In genomic region chr19:45879971-45880370, GRCh38 we compare ENCODE assay signal across 25 cellular contexts. TPM values are rescaled to one million over a fixed set of nuclear protein-coding genes. Genes with fewer than 3 reads are reported as not detected.
DNase-seq lines count a peak whose midpoint lies in the region; ATAC-seq, FAIRE-seq and TF ChIP-seq lines count a peak whose summit lies in the region.
"Had no signal": no experiment of that assay in that cellular context is flagged by ENCODE, and none has a peak within 500 bp of the region (broad histone marks: within the 10 kb centered on the region; RNA-seq: fewer than 3 reads in every experiment).

No MANE protein-coding gene starts in this region.

- H3K9me3 Mint-ChIP-seq in endodermal cell, result no peaks in the 10 kb centered on the region
- H3K9me3 Mint-ChIP-seq: CD4-positive, alpha-beta T cell had no signal

- ATAC-seq in HepG2, result no peak
- ATAC-seq in GM19324 (IDR thresholded peaks at IDR 0.05; ENCODE audit: low FRiP score, unreplicated experiment), result no peak
- ATAC-seq: SK-N-SH treated with all-trans-retinoic acid at 6 μM for 48 hours had no signal

- H3K27ac ChIP-seq in liver (ENCODE audit: low read depth in 1 of 2, low read length in 2 of 2) (peak overlapping the region; percentile 48 to 92), HepG2 (ENCODE audit: extremely low read length, insufficient read depth, low read length) (no peak overlapping the region), endodermal cell (ENCODE audit: low read depth, low read length) (no peak overlapping the region), osteoblast (ENCODE audit: low read depth, low read length) (no peak overlapping the region)
- H3K27ac ChIP-seq: GM23248, HL-60 had no signal

- no TSS peak for BruUV-seq in HepG2 (replicated peaks; lab: Mats Ljungman, UMichigan)

- H3K27ac Mint-ChIP-seq in endodermal cell, result peak overlapping the region; percentile 74
- H3K27ac Mint-ChIP-seq: CD4-positive, alpha-beta T cell had no signal

- POLR2A ChIA-PET in HepG2 (lab: Yijun Ruan, JAX), result interaction anchor here (0.7 to 10.3 kb wide), 3 partner anchors 12 to 63 kb away, joined by 3 to 388 read pairs (median 13); partner anchors contain the start of genes FOXA3 and SYMPK

- FAIRE-seq in HepG2 (lab: Jason Lieb, UNC), result no peak
- FAIRE-seq: A204.1, D721Med, GM18507, RCC 7860 had no signal

- TF ChIP-seq EP300 in HepG2 (IDR thresholded peaks at IDR 0.05; ENCODE audit: low read depth in 2 of 2, low read length in 2 of 2) (no peak), HepG2 (CRISPR knock-in tag; IDR thresholded peaks at IDR 0.05; ENCODE audit: borderline replicate concordance) (no peak)

- H3K27me3 Mint-ChIP-seq in endodermal cell (ENCODE audit: insufficient read depth), result no peaks in the 10 kb centered on the region

- H3K36me3 ChIP-seq in liver (ENCODE audit: control insufficient read depth in 4 of 4, insufficient read depth in 3 of 4, low read depth in 1 of 4, low read length in 3 of 4), result no peaks in the 10 kb centered on the region
- no peaks in the 10 kb centered on the region for H3K36me3 ChIP-seq in HepG2 (replicated peaks in 1 of 2; ENCODE audit: control insufficient read depth in 1 of 2, insufficient read depth in 2 of 2, low read length in 2 of 2)
- H3K36me3 ChIP-seq in endodermal cell (ENCODE audit: control insufficient read depth, insufficient read depth, low read length), result peaks cover 3% of the 10 kb centered on the region
- H3K36me3 ChIP-seq in osteoblast (ENCODE audit: insufficient read depth, low read length), result peaks cover 5% of the 10 kb centered on the region

- H3K4me1 ChIP-seq in liver (ENCODE audit: control insufficient read depth in 4 of 4, insufficient read depth in 4 of 4, low read length in 3 of 4), result peaks cover 24 to 73% (median 45%) of the 10 kb centered on the region in 4 donors
- peaks cover 89% of the 10 kb centered on the region for H3K4me1 ChIP-seq in HepG2 (ENCODE audit: insufficient read depth, low read length)
- peaks cover 13% of the 10 kb centered on the region for H3K4me1 ChIP-seq in endodermal cell (ENCODE audit: control insufficient read depth, insufficient read depth, low read length)
- peaks cover 15% of the 10 kb centered on the region for H3K4me1 ChIP-seq in osteoblast (ENCODE audit: insufficient read depth, low read length)

- intact Hi-C loops in HepG2 (cut with micrococcal nuclease; ENCODE audit: unreplicated experiment), result no loop called here

- no peaks in the 10 kb centered on the region for H3K9me3 ChIP-seq in liver (ENCODE audit: control insufficient read depth in 4 of 4, low read length in 3 of 4)
- H3K9me3 ChIP-seq in HepG2 (ENCODE audit: low read length), result no peaks in the 10 kb centered on the region
- H3K9me3 ChIP-seq in endodermal cell (ENCODE audit: control insufficient read depth, low read length), result no peaks in the 10 kb centered on the region
- H3K9me3 ChIP-seq in osteoblast (ENCODE audit: low read depth, low read length), result no peaks in the 10 kb centered on the region
- H3K9me3 ChIP-seq: BLaER1, HAP-1 had no signal

- no peaks in the 10 kb centered on the region for H3K36me3 Mint-ChIP-seq in endodermal cell (ENCODE audit: low read depth)

- H2AFZ ChIP-seq in HepG2 (ENCODE audit: low read length) (no peak overlapping the region), osteoblast (ENCODE audit: low read length) (no peak overlapping the region)
- H2AFZ ChIP-seq: GM23248 had no signal

- no peak for DNase-seq in HepG2 (ENCODE audit: low spot score)
- no peak for DNase-seq in endodermal cell
- DNase-seq in osteoblast (ENCODE audit: insufficient read length, low spot score, missing footprints), result peak; percentile 14
- no peak for DNase-seq in NCI-H774 (lab: John Stamatoyannopoulos, UW)
- DNase-seq in stimulated activated naive CD4-positive, alpha-beta T cell (lab: John Stamatoyannopoulos, UW), result no peak
- DNase-seq: CD4-positive, alpha-beta T cell; GM23248; Karpas-422; NCI-H1092 treated with DMSO at 0.1 percent for 48 hours; NCI-H1436; NCI-H187 treated with DMSO at 0.1 percent for 48 hours; NCI-H2171 treated with DMSO at 0.1 percent for 48 hours; NCI-H524; NCI-H748 treated with DMSO at 0.1 percent for 48 hours had no signal

- H3K9ac ChIP-seq in liver (ENCODE audit: low read depth in 1 of 2, low read length in 2 of 2), result no peak overlapping the region
- H3K9ac ChIP-seq in HepG2 (ENCODE audit: insufficient read depth, low read depth, low read length), result no peak overlapping the region
- H3K9ac ChIP-seq in endodermal cell (ENCODE audit: extremely low read depth, low read length, poor library complexity, severe bottlenecking), result no peak overlapping the region
- H3K9ac ChIP-seq: GM23248 had no signal

- TF ChIP-seq RAD21 in liver (IDR thresholded peaks at IDR 0.05) (no peak), HepG2 (CRISPR knock-in tag; IDR thresholded peaks at IDR 0.05) (no peak)

- TF ChIP-seq POLR2A in HepG2 (IDR thresholded peaks at IDR 0.05; ENCODE audit: insufficient read depth in 1 of 2, low read depth in 2 of 2, low read length in 2 of 2), result no peak

- H3K79me2 ChIP-seq in HepG2 (ENCODE audit: insufficient read depth, low read length) (peaks cover 17% of the 10 kb centered on the region), osteoblast (ENCODE audit: insufficient read depth, low read length) (peaks cover 14% of the 10 kb centered on the region)

- no peak overlapping the region for H3K4me2 ChIP-seq in HepG2 (ENCODE audit: low read depth, low read length)
- H3K4me2 ChIP-seq in osteoblast (ENCODE audit: insufficient read depth, low read length), result no peak overlapping the region

- H3K4me3 ChIP-seq in liver (ENCODE audit: low read depth in 1 of 3, low read length in 3 of 3) (no peak overlapping the region), HepG2 (replicated peaks in 1 of 3; ENCODE audit: insufficient read depth in 1 of 3, low read depth in 2 of 3, low read length in 3 of 3) (no peak overlapping the region), endodermal cell (ENCODE audit: low read length) (no peak overlapping the region), osteoblast (ENCODE audit: insufficient read depth, low read length) (no peak overlapping the region)
- H3K4me3 ChIP-seq: BLaER1, GM23248, HAP-1 had no signal

- H3K27me3 ChIP-seq in liver (ENCODE audit: control insufficient read depth in 4 of 4, insufficient read depth in 4 of 4, low read length in 3 of 4) (no peaks in the 10 kb centered on the region), HepG2 (ENCODE audit: control insufficient read depth in 1 of 2, insufficient read depth in 2 of 2, low read length in 2 of 2) (no peaks in the 10 kb centered on the region), endodermal cell (ENCODE audit: control insufficient read depth, insufficient read depth, low read length, poor library complexity, severe bottlenecking) (no peaks in the 10 kb centered on the region), osteoblast (ENCODE audit: insufficient read depth, low read length) (peaks cover 9% of the 10 kb centered on the region)
- H3K27me3 ChIP-seq: BLaER1 had no signal

- no peak overlapping the region for H3K4me3 Mint-ChIP-seq in endodermal cell
- H3K4me3 Mint-ChIP-seq: CD4-positive, alpha-beta T cell had no signal

- H3K4me1 Mint-ChIP-seq in endodermal cell, result peaks cover 50% of the 10 kb centered on the region

- H4K20me1 ChIP-seq in HepG2 (ENCODE audit: insufficient read depth, low read length) (no peaks in the 10 kb centered on the region), osteoblast (ENCODE audit: insufficient read depth, low read length) (peaks cover 20% of the 10 kb centered on the region)

- in situ Hi-C loops in HepG2 (cut with HindIII; ENCODE audit: extremely low pct_ligation_motif_present, low pct_unique_long_range_greater_than_20kb), result no loop called here

- 52% methylated on average over 2 of the region's 2 CpGs for WGBS in liver
- 83% methylated on average over 2 of the region's 2 CpGs for WGBS in HepG2 (ENCODE audit: low lambda C conversion rate)
- 92 to 95% methylated on average over 2 of the region's 2 CpGs for WGBS in endodermal cell (ENCODE audit: insufficient coverage in 1 of 2, insufficient read length in 1 of 2), 2 experiments

- CTCF ChIA-PET in HepG2 (lab: Yijun Ruan, JAX; ENCODE audit: low intra/inter-chr PET ratio, low total read pairs), result no interaction called here

- TF ChIP-seq CTCF in liver (IDR thresholded peaks at IDR 0.05; ENCODE audit: low read depth, low read length, missing input control) (no peak), HepG2 (CRISPR knock-in tag; IDR thresholded peaks at IDR 0.05) (no peak), endodermal cell (conservative IDR thresholded peaks at IDR 0.05) (no peak), osteoblast (IDR thresholded peaks at IDR 0.05; ENCODE audit: extremely low read depth, low read depth, low read length) (no peak)

RNA-seq across cellular contexts. Expression of gene IRF2BP1, which starts 6.0 kb away (rescaled TPM):
- total RNA-seq in liver (10 to 100 TPM; 16.5 to 16.8 TPM), HepG2 (2016; rRNA removed; fragmentation: Illumina TruSeq; extraction: Trizol) (9.7 and 14.3 TPM in 2 replicates), endodermal cell (10 to 100 TPM; 23.8 to 30.3 TPM), osteoblast (28.6 and 35.8 TPM in 2 replicates)
- polyA plus RNA-seq in liver (10 to 100 TPM in 1 of 2 donors, 1 to 10 TPM in 1; 4.9 to 16.3 TPM), HepG2 (2011; rRNA removed) (4.3 and 6.1 TPM in 2 replicates)
- 2.8 and 3.4 TPM in 2 replicates for total RNA-seq in HepG2 (2016; cell fraction: cytosol; rRNA removed; fragmentation: Illumina TruSeq; extraction: Trizol; ENCODE audit: low read depth)
- total RNA-seq in HepG2 (2016; cell fraction: insoluble cytoplasmic fraction; rRNA removed; fragmentation: Illumina TruSeq; extraction: Trizol), result 10.5 and 13.6 TPM in 2 replicates
- 8.1 and 9.5 TPM in 2 replicates for total RNA-seq in HepG2 (2016; cell fraction: membrane; rRNA removed; fragmentation: Illumina TruSeq; extraction: Trizol)
- 5.7 and 6.8 TPM in 2 replicates for total RNA-seq in HepG2 (2016; cell fraction: nucleus; rRNA removed; fragmentation: Illumina TruSeq; extraction: Trizol)
- 4.2 and 8.1 TPM in 2 replicates for polyA plus RNA-seq in HepG2 (2011; cell fraction: cytosol; rRNA removed)
- polyA plus RNA-seq in HepG2 (2011; cell fraction: nucleus; rRNA removed), result 6.3 and 6.9 TPM in 2 replicates
- 6.9 and 7.1 TPM in 2 replicates for polyA plus RNA-seq in HepG2 (2012)
- 2.7 TPM in 2 replicates for polyA plus RNA-seq in HepG2 (2016; cell fraction: cytosol; fragmentation: Illumina TruSeq; extraction: Trizol; ENCODE audit: low read depth)
- polyA plus RNA-seq in HepG2 (2016; cell fraction: insoluble cytoplasmic fraction; fragmentation: Illumina TruSeq; extraction: Trizol; ENCODE audit: low read depth), result 13.7 and 14.2 TPM in 2 replicates
- 5.9 and 6.5 TPM in 2 replicates for polyA plus RNA-seq in HepG2 (2016; cell fraction: membrane; fragmentation: Illumina TruSeq; extraction: Trizol; ENCODE audit: low read depth)
- 10.3 and 12.1 TPM in 2 replicates for polyA plus RNA-seq in HepG2 (2016; cell fraction: nucleus; fragmentation: Illumina TruSeq; extraction: Trizol; ENCODE audit: insufficient read depth, low read depth)
- 9.0 and 16.6 TPM in 2 replicates for polyA minus RNA-seq in HepG2 (2011; rRNA and poly(A)+ RNA removed; ENCODE audit: low replicate concordance)
- 10.0 and 10.9 TPM in 2 replicates for polyA minus RNA-seq in HepG2 (2011; cell fraction: cytosol; rRNA and poly(A)+ RNA removed)
- 5.2 and 7.0 TPM in 2 replicates for polyA minus RNA-seq in HepG2 (2011; cell fraction: nucleus; rRNA and poly(A)+ RNA removed)
- polyA plus RNA-seq in endodermal cell (2013, experiment 1 of 2), result 18.0 TPM
- polyA plus RNA-seq in endodermal cell (2013, experiment 2 of 2), result 18.3 TPM

RNA-seq across cellular contexts. Expression of gene FOXA3, which starts 15.8 kb away (rescaled TPM):
- total RNA-seq in liver (10 to 100 TPM; 12.3 to 30.8 TPM), HepG2 (2016; rRNA removed; fragmentation: Illumina TruSeq; extraction: Trizol) (27.6 and 29.8 TPM in 2 replicates), endodermal cell (10 to 100 TPM; 54.2 to 58.1 TPM), osteoblast (not detected in 2 replicates)
- polyA plus RNA-seq in liver (10 to 100 TPM; 11.5 to 37.1 TPM), HepG2 (2011; rRNA removed) (47.6 and 61.6 TPM in 2 replicates)
- 18.2 and 19.5 TPM in 2 replicates for total RNA-seq in HepG2 (2016; cell fraction: cytosol; rRNA removed; fragmentation: Illumina TruSeq; extraction: Trizol; ENCODE audit: low read depth)
- total RNA-seq in HepG2 (2016; cell fraction: insoluble cytoplasmic fraction; rRNA removed; fragmentation: Illumina TruSeq; extraction: Trizol), result 27.8 and 29.1 TPM in 2 replicates
- 34.4 and 34.7 TPM in 2 replicates for total RNA-seq in HepG2 (2016; cell fraction: membrane; rRNA removed; fragmentation: Illumina TruSeq; extraction: Trizol)
- total RNA-seq in HepG2 (2016; cell fraction: nucleus; rRNA removed; fragmentation: Illumina TruSeq; extraction: Trizol), result 12.7 and 14.6 TPM in 2 replicates
- 51.9 and 75.3 TPM in 2 replicates for polyA plus RNA-seq in HepG2 (2011; cell fraction: cytosol; rRNA removed)
- polyA plus RNA-seq in HepG2 (2011; cell fraction: nucleus; rRNA removed), result 17.5 and 27.3 TPM in 2 replicates
- polyA plus RNA-seq in HepG2 (2012), result 16.1 and 27.5 TPM in 2 replicates
- 12.4 and 15.4 TPM in 2 replicates for polyA plus RNA-seq in HepG2 (2016; cell fraction: cytosol; fragmentation: Illumina TruSeq; extraction: Trizol; ENCODE audit: low read depth)
- 32.3 and 32.7 TPM in 2 replicates for polyA plus RNA-seq in HepG2 (2016; cell fraction: insoluble cytoplasmic fraction; fragmentation: Illumina TruSeq; extraction: Trizol; ENCODE audit: low read depth)
- polyA plus RNA-seq in HepG2 (2016; cell fraction: membrane; fragmentation: Illumina TruSeq; extraction: Trizol; ENCODE audit: low read depth), result 19.9 and 23.8 TPM in 2 replicates
- polyA plus RNA-seq in HepG2 (2016; cell fraction: nucleus; fragmentation: Illumina TruSeq; extraction: Trizol; ENCODE audit: insufficient read depth, low read depth), result 23.8 and 24.4 TPM in 2 replicates
- 0.42 and 103 TPM in 2 replicates for polyA minus RNA-seq in HepG2 (2011; rRNA and poly(A)+ RNA removed; ENCODE audit: low replicate concordance)
- 27.8 and 30.5 TPM in 2 replicates for polyA minus RNA-seq in HepG2 (2011; cell fraction: cytosol; rRNA and poly(A)+ RNA removed)
- 7.2 and 12.8 TPM in 2 replicates for polyA minus RNA-seq in HepG2 (2011; cell fraction: nucleus; rRNA and poly(A)+ RNA removed)
- 8.4 TPM for polyA plus RNA-seq in endodermal cell (2013, experiment 1 of 2)
- 8.1 TPM for polyA plus RNA-seq in endodermal cell (2013, experiment 2 of 2)
- total RNA-seq: CD4-positive, alpha-beta T cell; GM23248 had no signal
- polyA plus RNA-seq: AG04450, GM23248 had no signal

RNA-seq across cellular contexts. Expression of gene SYMPK, which starts 17.0 kb away (rescaled TPM):
- total RNA-seq in liver, result 10 to 100 TPM; 22.2 to 26.1 TPM
- polyA plus RNA-seq in liver, result 10 to 100 TPM in 1 of 2 donors, 1 to 10 TPM in 1; 5.5 to 26.0 TPM
- total RNA-seq in HepG2 (2016; rRNA removed; fragmentation: Illumina TruSeq; extraction: Trizol), result 19.9 and 21.9 TPM in 2 replicates
- total RNA-seq in HepG2 (2016; cell fraction: cytosol; rRNA removed; fragmentation: Illumina TruSeq; extraction: Trizol; ENCODE audit: low read depth), result 9.2 and 10.2 TPM in 2 replicates
- 17.2 and 21.4 TPM in 2 replicates for total RNA-seq in HepG2 (2016; cell fraction: insoluble cytoplasmic fraction; rRNA removed; fragmentation: Illumina TruSeq; extraction: Trizol)
- total RNA-seq in HepG2 (2016; cell fraction: membrane; rRNA removed; fragmentation: Illumina TruSeq; extraction: Trizol), result 13.2 and 15.6 TPM in 2 replicates
- 25.6 and 28.5 TPM in 2 replicates for total RNA-seq in HepG2 (2016; cell fraction: nucleus; rRNA removed; fragmentation: Illumina TruSeq; extraction: Trizol)
- 55.7 and 67.8 TPM in 2 replicates for polyA plus RNA-seq in HepG2 (2011; rRNA removed)
- polyA plus RNA-seq in HepG2 (2011; cell fraction: cytosol; rRNA removed), result 29.9 and 41.2 TPM in 2 replicates
- polyA plus RNA-seq in HepG2 (2011; cell fraction: nucleus; rRNA removed), result 174 and 217 TPM in 2 replicates
- polyA plus RNA-seq in HepG2 (2012), result 38.1 and 46.9 TPM in 2 replicates
- polyA plus RNA-seq in HepG2 (2016; cell fraction: cytosol; fragmentation: Illumina TruSeq; extraction: Trizol; ENCODE audit: low read depth), result 5.0 and 6.1 TPM in 2 replicates
- 26.5 and 39.8 TPM in 2 replicates for polyA plus RNA-seq in HepG2 (2016; cell fraction: insoluble cytoplasmic fraction; fragmentation: Illumina TruSeq; extraction: Trizol; ENCODE audit: low read depth)
- polyA plus RNA-seq in HepG2 (2016; cell fraction: membrane; fragmentation: Illumina TruSeq; extraction: Trizol; ENCODE audit: low read depth), result 10.4 and 10.6 TPM in 2 replicates
- polyA plus RNA-seq in HepG2 (2016; cell fraction: nucleus; fragmentation: Illumina TruSeq; extraction: Trizol; ENCODE audit: insufficient read depth, low read depth), result 86.7 and 87.3 TPM in 2 replicates
- 90.3 and 124 TPM in 2 replicates for polyA minus RNA-seq in HepG2 (2011; rRNA and poly(A)+ RNA removed; ENCODE audit: low replicate concordance)
- polyA minus RNA-seq in HepG2 (2011; cell fraction: cytosol; rRNA and poly(A)+ RNA removed), result 40.3 and 51.8 TPM in 2 replicates
- polyA minus RNA-seq in HepG2 (2011; cell fraction: nucleus; rRNA and poly(A)+ RNA removed), result 40.8 and 43.1 TPM in 2 replicates
- total RNA-seq in endodermal cell, result 100 to 1,000 TPM; 104 to 119 TPM
- 68.8 TPM for polyA plus RNA-seq in endodermal cell (2013, experiment 1 of 2)
- polyA plus RNA-seq in endodermal cell (2013, experiment 2 of 2), result 64.9 TPM
- total RNA-seq in osteoblast, result 30.6 and 42.0 TPM in 2 replicates

RNA-seq across cellular contexts. Expression of gene MYPOP, which starts 22.4 kb away (rescaled TPM):
- total RNA-seq in liver, result 1 to 10 TPM in 1 of 2 donors, under 1 TPM in 1; 0.70 to 1.8 TPM
- 1 to 10 TPM in 1 of 2 donors, under 1 TPM in 1; 0.90 to 3.0 TPM for polyA plus RNA-seq in liver
- 2.7 TPM in 2 replicates for total RNA-seq in HepG2 (2016; rRNA removed; fragmentation: Illumina TruSeq; extraction: Trizol)
- total RNA-seq in HepG2 (2016; cell fraction: cytosol; rRNA removed; fragmentation: Illumina TruSeq; extraction: Trizol; ENCODE audit: low read depth), result 4.3 and 5.1 TPM in 2 replicates
- total RNA-seq in HepG2 (2016; cell fraction: insoluble cytoplasmic fraction; rRNA removed; fragmentation: Illumina TruSeq; extraction: Trizol), result 1.9 and 2.9 TPM in 2 replicates
- 9.0 and 9.5 TPM in 2 replicates for total RNA-seq in HepG2 (2016; cell fraction: membrane; rRNA removed; fragmentation: Illumina TruSeq; extraction: Trizol)
- total RNA-seq in HepG2 (2016; cell fraction: nucleus; rRNA removed; fragmentation: Illumina TruSeq; extraction: Trizol), result 2.3 and 2.8 TPM in 2 replicates
- 2.2 and 2.3 TPM in 2 replicates for polyA plus RNA-seq in HepG2 (2011; rRNA removed)
- polyA plus RNA-seq in HepG2 (2011; cell fraction: cytosol; rRNA removed), result 1.5 and 1.6 TPM in 2 replicates
- 5.0 and 5.9 TPM in 2 replicates for polyA plus RNA-seq in HepG2 (2011; cell fraction: nucleus; rRNA removed)
- polyA plus RNA-seq in HepG2 (2012), result 5.1 and 6.0 TPM in 2 replicates
- polyA plus RNA-seq in HepG2 (2016; cell fraction: cytosol; fragmentation: Illumina TruSeq; extraction: Trizol; ENCODE audit: low read depth), result 21.8 and 22.7 TPM in 2 replicates
- 6.5 and 9.2 TPM in 2 replicates for polyA plus RNA-seq in HepG2 (2016; cell fraction: insoluble cytoplasmic fraction; fragmentation: Illumina TruSeq; extraction: Trizol; ENCODE audit: low read depth)
- 27.3 and 32.0 TPM in 2 replicates for polyA plus RNA-seq in HepG2 (2016; cell fraction: membrane; fragmentation: Illumina TruSeq; extraction: Trizol; ENCODE audit: low read depth)
- 16.7 and 17.0 TPM in 2 replicates for polyA plus RNA-seq in HepG2 (2016; cell fraction: nucleus; fragmentation: Illumina TruSeq; extraction: Trizol; ENCODE audit: insufficient read depth, low read depth)
- 0.23 and 1.9 TPM in 2 replicates for polyA minus RNA-seq in HepG2 (2011; rRNA and poly(A)+ RNA removed; ENCODE audit: low replicate concordance)
- polyA minus RNA-seq in HepG2 (2011; cell fraction: cytosol; rRNA and poly(A)+ RNA removed), result 2.7 and 2.8 TPM in 2 replicates
- 2.4 TPM in 2 replicates for polyA minus RNA-seq in HepG2 (2011; cell fraction: nucleus; rRNA and poly(A)+ RNA removed)
- 10 to 100 TPM; 13.6 to 19.9 TPM for total RNA-seq in endodermal cell
- polyA plus RNA-seq in endodermal cell (2013, experiment 1 of 2), result 9.8 TPM
- polyA plus RNA-seq in endodermal cell (2013, experiment 2 of 2), result 8.9 TPM
- 2.1 and 3.3 TPM in 2 replicates for total RNA-seq in osteoblast

RNA-seq across cellular contexts. Expression of gene NANOS2, which starts 34.6 kb away (rescaled TPM):
- total RNA-seq in liver (not detected), HepG2 (2016; rRNA removed; fragmentation: Illumina TruSeq; extraction: Trizol) (not detected in 2 replicates), endodermal cell (not detected), osteoblast (not detected in 2 replicates)
- polyA plus RNA-seq in liver (not detected), HepG2 (2011; rRNA removed) (not detected in 2 replicates)
- total RNA-seq in HepG2 (2016; cell fraction: cytosol; rRNA removed; fragmentation: Illumina TruSeq; extraction: Trizol; ENCODE audit: low read depth), result not detected in 2 replicates
- not detected in 2 replicates for total RNA-seq in HepG2 (2016; cell fraction: insoluble cytoplasmic fraction; rRNA removed; fragmentation: Illumina TruSeq; extraction: Trizol)
- total RNA-seq in HepG2 (2016; cell fraction: membrane; rRNA removed; fragmentation: Illumina TruSeq; extraction: Trizol), result not detected in 2 replicates
- not detected in 2 replicates for total RNA-seq in HepG2 (2016; cell fraction: nucleus; rRNA removed; fragmentation: Illumina TruSeq; extraction: Trizol)
- polyA plus RNA-seq in HepG2 (2011; cell fraction: cytosol; rRNA removed), result not detected in 2 replicates
- polyA plus RNA-seq in HepG2 (2011; cell fraction: nucleus; rRNA removed), result 0.07 TPM in 1 of 2 replicates, not detected in the other
- not detected in 2 replicates for polyA plus RNA-seq in HepG2 (2012)
- not detected in 2 replicates for polyA plus RNA-seq in HepG2 (2016; cell fraction: cytosol; fragmentation: Illumina TruSeq; extraction: Trizol; ENCODE audit: low read depth)
- not detected in 2 replicates for polyA plus RNA-seq in HepG2 (2016; cell fraction: insoluble cytoplasmic fraction; fragmentation: Illumina TruSeq; extraction: Trizol; ENCODE audit: low read depth)
- not detected in 2 replicates for polyA plus RNA-seq in HepG2 (2016; cell fraction: membrane; fragmentation: Illumina TruSeq; extraction: Trizol; ENCODE audit: low read depth)
- not detected in 2 replicates for polyA plus RNA-seq in HepG2 (2016; cell fraction: nucleus; fragmentation: Illumina TruSeq; extraction: Trizol; ENCODE audit: insufficient read depth, low read depth)
- polyA minus RNA-seq in HepG2 (2011; rRNA and poly(A)+ RNA removed; ENCODE audit: low replicate concordance), result not detected in 2 replicates
- polyA minus RNA-seq in HepG2 (2011; cell fraction: cytosol; rRNA and poly(A)+ RNA removed), result not detected in 2 replicates
- polyA minus RNA-seq in HepG2 (2011; cell fraction: nucleus; rRNA and poly(A)+ RNA removed), result not detected in 2 replicates
- not detected for polyA plus RNA-seq in endodermal cell (2013, experiment 1 of 2)
- polyA plus RNA-seq in endodermal cell (2013, experiment 2 of 2), result not detected
- total RNA-seq: CD4-positive, alpha-beta T cell; GM23248 had no signal
- polyA plus RNA-seq: AG04450, GM23248 had no signal

Comparison
In these comparisons a context has a peak if more than half of its experiments do, and no peak if none do; other contexts are left out.
1. H3K27ac ChIP-seq: peak in liver (2 of 2); none in HepG2 (single experiment), endodermal cell (single experiment) and osteoblast (single experiment).
2. RNA of gene FOXA3, which starts 15.8 kb away (total RNA-seq): 54.2 to 58.1 TPM in endodermal cell, 12.3 to 30.8 TPM in liver and 12.7 to 34.7 TPM in HepG2; not detected in osteoblast; every median in the first group is over 10 times any median in the second.